In the genomic region with DNA sequence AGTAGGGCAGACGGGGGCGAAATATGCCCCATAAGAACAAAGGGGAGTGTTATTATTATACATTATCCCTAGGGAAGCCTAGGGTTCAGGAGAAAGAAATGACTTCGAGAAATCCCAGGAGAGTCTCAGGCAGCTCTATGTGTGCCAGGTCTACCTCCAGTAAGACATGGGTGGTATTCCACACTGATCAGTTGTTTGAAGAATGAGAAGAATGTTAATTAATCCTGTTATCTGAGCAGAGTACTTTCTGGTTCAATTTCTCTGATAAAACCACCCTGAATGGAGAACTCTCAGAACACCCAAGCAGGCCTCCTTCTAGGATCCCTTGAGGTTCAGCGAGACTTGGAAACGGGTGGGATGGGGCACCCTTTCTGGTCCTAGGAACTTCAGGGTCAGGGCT, we compare ENCODE assay signal across 9 cellular contexts. TPM values are rescaled to one million over a fixed set of nuclear protein-coding genes. Genes with fewer than 3 reads are reported as not detected.
"Had no signal": no experiment of that assay in that cellular context is flagged by ENCODE, and none has a peak within 500 bp of the region (broad histone marks: within the 10 kb centered on the region; RNA-seq: fewer than 3 reads in every experiment).

No MANE protein-coding gene starts in this region.

- H3K4me3 Mint-ChIP-seq: HFFc6, IgD-negative memory B cell had no signal

- H3K9me3 Mint-ChIP-seq: HFFc6, IgD-negative memory B cell had no signal

- H3K36me3 ChIP-seq: HAP-1 had no signal

- H2AFZ ChIP-seq: GM23248 had no signal

- ATAC-seq: HCT116, HepG2 had no signal

- H3K9me3 ChIP-seq: HAP-1 had no signal

- DNase-seq: GM23248, GOT3, H7, HFFc6 had no signal

- H3K27ac Mint-ChIP-seq: HFFc6 had no signal

- H3K9ac ChIP-seq: GM23248 had no signal

- H3K36me3 Mint-ChIP-seq: IgD-negative memory B cell had no signal

- FAIRE-seq: HepG2 had no signal

- H3K27ac ChIP-seq: GM23248, HL-60 had no signal

- H3K4me3 ChIP-seq: GM23248, HAP-1 had no signal

RNA-seq across cellular contexts. Expression of a gene that starts 46.2 kb away (rescaled TPM):
- total RNA-seq: HepG2 had no signal
